18 cellular contexts compared by ENCODE assay signal in the genomic region with DNA sequence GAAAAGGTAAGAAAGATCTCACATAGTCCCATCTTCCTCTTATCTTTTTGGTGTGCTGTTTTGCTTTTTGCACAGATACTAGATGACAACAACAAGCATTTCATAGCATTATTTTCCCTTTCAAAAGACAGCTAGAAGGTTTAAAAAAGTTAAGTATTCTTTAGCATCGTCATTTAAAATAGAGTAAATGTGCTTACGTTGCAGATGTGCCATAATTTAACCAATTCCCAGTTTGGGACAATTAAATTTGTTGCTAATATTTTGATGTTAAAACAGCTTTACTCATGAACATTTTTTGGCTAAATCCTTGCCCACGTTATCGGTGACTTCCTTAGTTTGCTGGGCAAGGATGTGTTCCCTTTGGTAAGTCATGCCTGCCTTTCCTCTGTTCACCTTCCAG.
"Had no signal": no experiment of that assay in that cellular context is flagged by ENCODE, and none has a peak within 500 bp of the region (broad histone marks: within the 10 kb centered on the region; RNA-seq: fewer than 3 reads in every experiment).

No MANE protein-coding gene starts in this region.

- H3K4me3 ChIP-seq: ascending aorta, cardiac muscle cell, hepatocyte, mucosa of descending colon, skin epidermis, upper lobe of right lung had no signal

- H3K36me3 ChIP-seq: ascending aorta, cardiac muscle cell, neutrophil, upper lobe of right lung had no signal

- ATAC-seq: left lobe of liver; mucosa of descending colon; naive thymus-derived CD4-positive, alpha-beta T cell; upper lobe of right lung had no signal

- H2AFZ ChIP-seq: hepatocyte had no signal

- H3K27ac ChIP-seq: ascending aorta, cardiac muscle cell, hepatocyte, neutrophil, upper lobe of right lung, VCaP had no signal

- H3K27ac Mint-ChIP-seq: activated CD4-positive, alpha-beta memory T cell treated with anti-CD3 and anti-CD28 coated beads, Interleukin-2, amount 10 ng/mL, durations not matched to agents 7 days and 5 days had no signal

- FAIRE-seq: keratinocyte had no signal

- H3K27me3 ChIP-seq: ascending aorta, cardiac muscle cell, hepatocyte, upper lobe of right lung had no signal

- H3K27me3 Mint-ChIP-seq: activated CD4-positive, alpha-beta memory T cell treated with anti-CD3 and anti-CD28 coated beads, Interleukin-2, amount 10 ng/mL, durations not matched to agents 7 days and 5 days had no signal

- H3K4me3 Mint-ChIP-seq: activated CD4-positive, alpha-beta memory T cell treated with anti-CD3 and anti-CD28 coated beads, Interleukin-2, amount 10 ng/mL, durations not matched to agents 7 days and 5 days; naive thymus-derived CD4-positive, alpha-beta T cell had no signal

- H3K9me3 ChIP-seq: ascending aorta, mucosa of descending colon, neutrophil, upper lobe of right lung had no signal

- H3K79me2 ChIP-seq: hepatocyte had no signal

- H3K4me2 ChIP-seq: hepatocyte had no signal

- H3K9me3 Mint-ChIP-seq: activated CD4-positive, alpha-beta memory T cell treated with anti-CD3 and anti-CD28 coated beads, Interleukin-2, amount 10 ng/mL, durations not matched to agents 7 days and 5 days had no signal

- DNase-seq: activated CD4-positive, alpha-beta memory T cell treated with anti-CD3 and anti-CD28 coated beads, Interleukin-2, amount 10 ng/mL, durations not matched to agents 7 days and 5 days; activated CD4-positive, alpha-beta T cell treated with anti-CD3 and anti-CD28 coated beads for 1 hour; activated CD8-positive, alpha-beta memory T cell treated with anti-CD3 and anti-CD28 coated beads, Interleukin-2, amount 50 U/mL, for 4 hours; erythroblast; mucosa of descending colon; naive thymus-derived CD4-positive, alpha-beta T cell; stimulated activated CD4-positive, alpha-beta T cell treated with anti-CD3 and anti-CD28 coated beads, Interleukin-15, amount 100 ng/mL, for 24 hours; stimulated activated CD4-positive, alpha-beta T cell treated with anti-CD3 and anti-CD28 coated beads, Interleukin-4, amount 100 ng/mL, for 24 hours; stimulated activated naive CD4-positive, alpha-beta T cell treated with Interleukin-2 at 50 U/mL for 16 hours; upper lobe of right lung had no signal
